Comparison of ENCODE assay signal across 28 cellular contexts in genomic region chr4:75470738-75471137, GRCh38.
"Had no signal": no experiment of that assay in that cellular context is flagged by ENCODE, and none has a peak within 500 bp of the region (broad histone marks: within the 10 kb centered on the region; RNA-seq: fewer than 3 reads in every experiment).

No MANE protein-coding gene starts in this region.

- H3K27me3 ChIP-seq: stomach, suprapubic skin, testis, thyroid gland, tibial artery, tibial nerve, transverse colon, upper lobe of left lung, upper lobe of right lung, uterus, vagina had no signal

- H3K36me3 ChIP-seq: stomach, suprapubic skin, thoracic aorta, thyroid gland, tibial artery, transverse colon, upper lobe of left lung, upper lobe of right lung, uterus, vagina had no signal

- DNase-seq: stimulated activated CD4-positive, alpha-beta T cell treated with anti-CD3 and anti-CD28 coated beads, Interleukin-2, amount 100 ng/mL, for 48 hours; stimulated activated CD4-positive, alpha-beta T cell treated with anti-CD3 and anti-CD28 coated beads, Interleukin-4, amount 100 ng/mL, for 1 hour; stimulated activated CD4-positive, alpha-beta T cell treated with anti-CD3 and anti-CD28 coated beads, Interleukin-4, amount 100 ng/mL, for 24 hours; stimulated activated CD4-positive, alpha-beta T cell treated with anti-CD3 and anti-CD28 coated beads, Interleukin-4, amount 100 ng/mL, for 4 hours; stimulated activated CD8-positive, alpha-beta memory T cell treated with anti-CD3 and anti-CD28 coated beads, Interleukin-4, amount 100 ng/mL, for 48 hours; stimulated activated naive B cell treated with anti-CD40 and anti-IgM and Interleukin-4, amounts not matched to agents 10 μg/mL and 1 μg/mL and 100 μg/mL, for 72 hours; stimulated activated naive CD4-positive, alpha-beta T cell; stimulated activated naive CD4-positive, alpha-beta T cell treated with Interleukin-2 at 50 U/mL for 16 hours; stimulated activated naive CD8-positive, alpha-beta T cell treated with anti-CD3 and anti-CD28 coated beads, Interleukin-15, amount 100 ng/mL, for 72 hours; stimulated activated naive CD8-positive, alpha-beta T cell treated with anti-CD3 and anti-CD28 coated beads, Interleukin-15, Interleukin-2, amounts not matched to agents 100 U/mL and 50 U/mL, for 24 hours; stomach; substantia nigra; testis; thyroid gland; tibial artery; transverse colon; trophoblast cell; upper lobe of left lung; upper lobe of right lung; uterus had no signal

- ATAC-seq: stimulated activated effector memory CD8-positive, alpha-beta T cell treated with anti-CD3 and anti-CD28 coated beads, Interleukin-12 subunit alpha, Interleukin-12 subunit beta, amount 100 ng/mL, for 72 hours; stimulated activated memory B cell treated with anti-CD40 and anti-IgM and Interleukin-4, amounts not matched to agents 10 μg/mL and 1 μg/mL and 100 μg/mL, for 72 hours; stimulated activated naive B cell treated with anti-CD40 and anti-IgM and Interleukin-4, amounts not matched to agents 10 μg/mL and 1 μg/mL and 100 μg/mL, for 72 hours; stimulated activated naive CD8-positive, alpha-beta T cell treated with anti-CD3 and anti-CD28 coated beads, Interleukin-15, amount 100 ng/mL, for 72 hours; stimulated activated naive CD8-positive, alpha-beta T cell treated with anti-CD3 and anti-CD28 coated beads, Interleukin-15, Interleukin-2, amounts not matched to agents 100 U/mL and 50 U/mL, for 24 hours; upper lobe of right lung had no signal

- H3K4me1 ChIP-seq: stomach, suprapubic skin, testis, thyroid gland, tibial artery, tibial nerve, transverse colon, upper lobe of left lung, upper lobe of right lung, uterus, vagina had no signal

- H3K4me1 Mint-ChIP-seq: stimulated activated effector memory CD8-positive, alpha-beta T cell treated with anti-CD3 and anti-CD28 coated beads, Interleukin-12 subunit alpha, Interleukin-12 subunit beta, amount 100 ng/mL, for 72 hours; stimulated activated naive B cell treated with anti-CD40 and anti-IgM and Interleukin-4, amounts not matched to agents 10 μg/mL and 1 μg/mL and 100 μg/mL, for 72 hours; stimulated activated naive CD8-positive, alpha-beta T cell treated with anti-CD3 and anti-CD28 coated beads, Interleukin-15, amount 100 ng/mL, for 72 hours had no signal

- H3K27ac Mint-ChIP-seq: stimulated activated effector memory CD8-positive, alpha-beta T cell treated with anti-CD3 and anti-CD28 coated beads, Interleukin-12 subunit alpha, Interleukin-12 subunit beta, amount 100 ng/mL, for 72 hours; stimulated activated memory B cell treated with anti-CD40 and anti-IgM and Interleukin-4, amounts not matched to agents 10 μg/mL and 1 μg/mL and 100 μg/mL, for 72 hours; stimulated activated naive B cell treated with anti-CD40 and anti-IgM and Interleukin-4, amounts not matched to agents 10 μg/mL and 1 μg/mL and 100 μg/mL, for 72 hours; stimulated activated naive CD8-positive, alpha-beta T cell treated with anti-CD3 and anti-CD28 coated beads, Interleukin-15, amount 100 ng/mL, for 72 hours; stimulated activated naive CD8-positive, alpha-beta T cell treated with anti-CD3 and anti-CD28 coated beads, Interleukin-15, Interleukin-2, amounts not matched to agents 100 ng/mL and 50 ng/mL, for 24 hours; type B pancreatic cell had no signal

- H3K9me3 ChIP-seq: stomach, suprapubic skin, testis, thoracic aorta, thyroid gland, tibial artery, tibial nerve, transverse colon, upper lobe of left lung, upper lobe of right lung, uterus, vagina had no signal

- H3K4me3 Mint-ChIP-seq: stimulated activated effector memory CD8-positive, alpha-beta T cell treated with anti-CD3 and anti-CD28 coated beads, Interleukin-12 subunit alpha, Interleukin-12 subunit beta, amount 100 ng/mL, for 72 hours; stimulated activated memory B cell treated with anti-CD40 and anti-IgM and Interleukin-4, amounts not matched to agents 10 μg/mL and 1 μg/mL and 100 μg/mL, for 72 hours; stimulated activated naive B cell treated with anti-CD40 and anti-IgM and Interleukin-4, amounts not matched to agents 10 μg/mL and 1 μg/mL and 100 μg/mL, for 72 hours; stimulated activated naive CD8-positive, alpha-beta T cell treated with anti-CD3 and anti-CD28 coated beads, Interleukin-15, amount 100 ng/mL, for 72 hours; stimulated activated naive CD8-positive, alpha-beta T cell treated with anti-CD3 and anti-CD28 coated beads, Interleukin-15, Interleukin-2, amounts not matched to agents 100 ng/mL and 50 ng/mL, for 24 hours; type B pancreatic cell had no signal

- H3K27ac ChIP-seq: stomach, suprapubic skin, testis, thoracic aorta, thyroid gland, tibial artery, tibial nerve, transverse colon, upper lobe of left lung, upper lobe of right lung, uterus, vagina had no signal

- H3K9me3 Mint-ChIP-seq: stimulated activated effector memory CD8-positive, alpha-beta T cell treated with anti-CD3 and anti-CD28 coated beads, Interleukin-12 subunit alpha, Interleukin-12 subunit beta, amount 100 ng/mL, for 72 hours; stimulated activated memory B cell treated with anti-CD40 and anti-IgM and Interleukin-4, amounts not matched to agents 10 μg/mL and 1 μg/mL and 100 μg/mL, for 72 hours; stimulated activated naive B cell treated with anti-CD40 and anti-IgM and Interleukin-4, amounts not matched to agents 10 μg/mL and 1 μg/mL and 100 μg/mL, for 72 hours; stimulated activated naive CD8-positive, alpha-beta T cell treated with anti-CD3 and anti-CD28 coated beads, Interleukin-15, amount 100 ng/mL, for 72 hours; stimulated activated naive CD8-positive, alpha-beta T cell treated with anti-CD3 and anti-CD28 coated beads, Interleukin-15, Interleukin-2, amounts not matched to agents 100 ng/mL and 50 ng/mL, for 24 hours; type B pancreatic cell had no signal

- H3K4me3 ChIP-seq: stomach, suprapubic skin, testis, thoracic aorta, thyroid gland, tibial artery, tibial nerve, transverse colon, upper lobe of left lung, upper lobe of right lung, uterus, vagina had no signal

- H3K27me3 Mint-ChIP-seq: stimulated activated memory B cell treated with anti-CD40 and anti-IgM and Interleukin-4, amounts not matched to agents 10 μg/mL and 1 μg/mL and 100 μg/mL, for 72 hours; stimulated activated naive B cell treated with anti-CD40 and anti-IgM and Interleukin-4, amounts not matched to agents 10 μg/mL and 1 μg/mL and 100 μg/mL, for 72 hours; stimulated activated naive CD8-positive, alpha-beta T cell treated with anti-CD3 and anti-CD28 coated beads, Interleukin-15, amount 100 ng/mL, for 72 hours; stimulated activated naive CD8-positive, alpha-beta T cell treated with anti-CD3 and anti-CD28 coated beads, Interleukin-15, Interleukin-2, amounts not matched to agents 100 ng/mL and 50 ng/mL, for 24 hours; type B pancreatic cell had no signal
